16 cellular contexts compared by ENCODE assay signal in the genomic region with DNA sequence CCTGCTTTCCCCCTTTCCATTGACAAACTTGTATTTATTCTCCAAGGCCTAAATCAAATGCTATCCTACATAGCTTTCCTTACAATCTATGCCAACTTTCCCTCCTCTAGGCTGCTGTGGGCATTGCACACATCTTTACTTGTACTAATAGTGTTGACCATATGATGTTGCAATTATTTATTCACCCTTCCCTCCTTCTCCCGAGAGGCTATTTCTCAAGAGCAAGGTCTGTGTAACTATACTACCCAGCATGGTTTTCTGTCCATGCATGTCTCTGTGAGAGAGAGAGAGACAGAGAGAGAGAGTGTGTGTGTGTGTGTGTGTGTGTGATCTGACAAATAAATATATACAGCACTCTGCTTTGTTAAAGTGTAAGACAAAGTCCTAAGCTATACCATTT.
A peak's percentile ranks its signal among the peaks of the same experiment; 100 is the strongest.
DNase-seq lines count a peak whose midpoint lies in the region; ATAC-seq and TF ChIP-seq lines count a peak whose summit lies in the region.
"Had no signal": no experiment of that assay in that cellular context is flagged by ENCODE, and none has a peak within 500 bp of the region (broad histone marks: within the 10 kb centered on the region; RNA-seq: fewer than 3 reads in every experiment).

No MANE protein-coding gene starts in this region.

- no peak overlapping the region for H3K4me2 ChIP-seq in IMR-90 (ENCODE audit: low read depth, low read length)

- H3K4ac ChIP-seq in IMR-90 (ENCODE audit: low read depth, low read length) = peak overlapping the region; percentile 69

- H3K4me1 Mint-ChIP-seq in activated T-helper 17 cell treated with anti-CD3 and anti-CD28 coated beads, Interleukin-2, amount 50 U/mL, for 72 hours = no peaks in the 10 kb centered on the region

- H2BK120ac ChIP-seq in IMR-90 (ENCODE audit: low read depth, low read length) = peak overlapping the region; percentile 19; the same call in 1 of the 2 replicates

- ATAC-seq in IMR-90 (ENCODE audit: low read depth) (peak; percentile 71), left lung (peak; percentile 83), GM19328 (IDR thresholded peaks at IDR 0.05; ENCODE audit: unreplicated experiment) (no peak), HG02571 (IDR thresholded peaks at IDR 0.05; ENCODE audit: unreplicated experiment) (no peak)
- ATAC-seq in activated T-helper 17 cell treated with anti-CD3 and anti-CD28 coated beads, Interleukin-2, amount 50 U/mL, for 72 hours (replicated peaks) = no peak

- POLR2A ChIA-PET in IMR-90 (lab: Charles Lee; ENCODE audit: unreplicated experiment) = no interaction called here

- no TSS peak for BruUV-seq in IMR-90 (replicated peaks; lab: Mats Ljungman, UMichigan)

- H3K27ac Mint-ChIP-seq in activated T-helper 17 cell treated with anti-CD3 and anti-CD28 coated beads, Interleukin-2, amount 50 U/mL, for 72 hours = no peak overlapping the region
- H3K27ac Mint-ChIP-seq: activated B cell treated with CpG ODN at 0.5 μM for 24 hours; CD4-positive, alpha-beta memory T cell; naive B cell; stimulated activated naive CD8-positive, alpha-beta T cell treated with anti-CD3 and anti-CD28 coated beads, Interleukin-15, Interleukin-2, amounts not matched to agents 100 ng/mL and 50 ng/mL, for 24 hours had no signal

- peaks cover 5% of the 10 kb centered on the region for H3K4me1 ChIP-seq in IMR-90 (ENCODE audit: control insufficient read depth, insufficient read depth, low read length)
- H3K4me1 ChIP-seq in left lung = peaks cover 12 to 43% of the 10 kb centered on the region in 2 donors

- H3K18ac ChIP-seq in IMR-90 (ENCODE audit: low read depth, low read length) = peak overlapping the region; percentile 49; the same call in 1 of the 2 replicates

- no peak overlapping the region for H3K56ac ChIP-seq in IMR-90 (ENCODE audit: extremely low read depth, insufficient read depth, low read length)

- H3K14ac ChIP-seq in IMR-90 (replicated peaks; ENCODE audit: low read depth, low read length) = no peak overlapping the region

- no peak overlapping the region for H2BK5ac ChIP-seq in IMR-90 (ENCODE audit: low read depth, low read length, poor library complexity, severe bottlenecking)

- peak; percentile 53 for TF ChIP-seq CTCF in AG10803 (conservative IDR thresholded peaks at IDR 0.05; ENCODE audit: low read length)
- no peak for TF ChIP-seq CTCF in IMR-90 (conservative IDR thresholded peaks at IDR 0.05; ENCODE audit: low read depth, low read length)
- peak in 1 of 2 donors; percentile 11 for TF ChIP-seq CTCF in left lung (IDR thresholded peaks at IDR 0.05)

- no peaks in the 10 kb centered on the region for H3K79me1 ChIP-seq in IMR-90 (ENCODE audit: low read depth in 1 of 2, low read length in 2 of 2)

- intact Hi-C loops in IMR-90 (cut with micrococcal nuclease) = loop anchor here (10.0 kb wide), 4 partner anchors 80 to 690 kb away; partner anchors contain the start of genes ATP6V1A and NAA50
- intact Hi-C loops in left lung (cut with DNase I) = no loop called here

- H3K9me3 Mint-ChIP-seq in activated T-helper 17 cell treated with anti-CD3 and anti-CD28 coated beads, Interleukin-2, amount 50 U/mL, for 72 hours = no peaks in the 10 kb centered on the region
- H3K9me3 Mint-ChIP-seq: activated B cell treated with CpG ODN at 0.5 μM for 24 hours; CD4-positive, alpha-beta memory T cell; naive B cell; stimulated activated naive CD8-positive, alpha-beta T cell treated with anti-CD3 and anti-CD28 coated beads, Interleukin-15, Interleukin-2, amounts not matched to agents 100 ng/mL and 50 ng/mL, for 24 hours had no signal

- no peaks in the 10 kb centered on the region for H3K36me3 Mint-ChIP-seq in activated T-helper 17 cell treated with anti-CD3 and anti-CD28 coated beads, Interleukin-2, amount 50 U/mL, for 72 hours (ENCODE audit: low read depth)
- H3K36me3 Mint-ChIP-seq: naive B cell had no signal

- no CpG with 5 or more reads among the region's 1 CpG for WGBS in IMR-90 (ENCODE audit: extremely low coverage in 2 of 2, insufficient read length in 1 of 2), 2 experiments

- H3K4me3 ChIP-seq in AG10803 (ENCODE audit: low read length) (no peak overlapping the region), IMR-90 (ENCODE audit: insufficient read depth, low read depth, low read length) (no peak overlapping the region), left lung (no peak overlapping the region)
- H3K4me3 ChIP-seq: sigmoid colon had no signal

- no peaks in the 10 kb centered on the region for H4K20me1 ChIP-seq in IMR-90 (ENCODE audit: insufficient read depth, low read length)

- H2BK20ac ChIP-seq in IMR-90 (ENCODE audit: low read depth, low read length) = no peak overlapping the region

- H3K27ac ChIP-seq in IMR-90 (ENCODE audit: insufficient read depth, low read length) (no peak overlapping the region), left lung (no peak overlapping the region)
- H3K27ac ChIP-seq: sigmoid colon had no signal

- CTCF ChIA-PET in IMR-90 (lab: Yijun Ruan, JAX) = no interaction called here

- H2AK9ac ChIP-seq in IMR-90 (replicated peaks; ENCODE audit: low read depth, low read length, poor library complexity) = no peak overlapping the region

- TF ChIP-seq POLR2A in IMR-90 (IDR thresholded peaks at IDR 0.05; ENCODE audit: low read depth, low read length) = no peak

- TF ChIP-seq RAD21 in IMR-90 (IDR thresholded peaks at IDR 0.05; ENCODE audit: low read length) = 0 out of 2 replicates have a peak, but pooled peaks have one; percentile 3

- H4K91ac ChIP-seq in IMR-90 (ENCODE audit: insufficient read depth, low read depth, low read length) = no peak overlapping the region; the same call in 1 of the 2 replicates

- no peaks in the 10 kb centered on the region for H3K9me1 ChIP-seq in IMR-90 (ENCODE audit: insufficient read depth, low read length)

- no peak overlapping the region for H2AK5ac ChIP-seq in IMR-90 (ENCODE audit: low read depth, low read length)

- no peak overlapping the region for H3K4me3 Mint-ChIP-seq in activated T-helper 17 cell treated with anti-CD3 and anti-CD28 coated beads, Interleukin-2, amount 50 U/mL, for 72 hours
- H3K4me3 Mint-ChIP-seq: activated B cell treated with CpG ODN at 0.5 μM for 24 hours; CD4-positive, alpha-beta memory T cell; naive B cell; stimulated activated naive CD8-positive, alpha-beta T cell treated with anti-CD3 and anti-CD28 coated beads, Interleukin-15, Interleukin-2, amounts not matched to agents 100 ng/mL and 50 ng/mL, for 24 hours had no signal

- H2AFZ ChIP-seq in IMR-90 (replicated peaks; ENCODE audit: low read length, poor library complexity) = no peak overlapping the region

- no peak overlapping the region for H2BK15ac ChIP-seq in IMR-90 (ENCODE audit: low read depth, low read length)

- H4K5ac ChIP-seq in IMR-90 (ENCODE audit: low read depth, low read length) = no peak overlapping the region; the same call in 1 of the 2 replicates

- H4K8ac ChIP-seq in IMR-90 (ENCODE audit: low read depth in 2 of 2, low read length in 2 of 2) = 0 out of 4 replicates have a peak overlapping the region, but pooled peaks of 1 of the 2 experiments have one; percentile 5

- dilution Hi-C loops in IMR-90 (cut with HindIII; ENCODE audit: low sequenced_read_pairs, unreplicated experiment) = no loop called here

- no peak overlapping the region for H3K23ac ChIP-seq in IMR-90 (ENCODE audit: low read depth, low read length)

- no peaks in the 10 kb centered on the region for H3K36me3 ChIP-seq in IMR-90 (ENCODE audit: control insufficient read depth, insufficient read depth, low read length)
- no peaks in the 10 kb centered on the region for H3K36me3 ChIP-seq in left lung
- H3K36me3 ChIP-seq: sigmoid colon had no signal

- DNase-seq in AG10803 (ENCODE audit: low read depth) (peak; percentile 94), IMR-90 (peak; percentile 69), astrocyte of the hippocampus (ENCODE audit: low read depth, low spot score) (peak; percentile 10), left lung (no peak), OCI-M1 (lab: John Stamatoyannopoulos, UW) (no peak)
- DNase-seq: activated B cell treated with CpG ODN at 0.5 μM for 24 hours; CD4-positive, alpha-beta memory T cell; kidney glomerular epithelial cell; naive B cell; NCI-H1694; NCI-H774; sigmoid colon had no signal

- H3K9ac ChIP-seq in IMR-90 (ENCODE audit: low read depth, low read length) = no peak overlapping the region

- in situ Hi-C loops in IMR-90 (cut with MboI; ENCODE audit: low sequenced_read_pairs) = loop anchor here (10.0 kb wide), 1 partner anchor 570 kb away; no protein-coding TSS in a partner anchor

- H3K27me3 ChIP-seq in IMR-90 (ENCODE audit: control insufficient read depth, insufficient read depth, low read length) = peaks cover 17% of the 10 kb centered on the region
- H3K27me3 ChIP-seq in left lung = no peaks in the 10 kb centered on the region
- H3K27me3 ChIP-seq: sigmoid colon had no signal

- no peaks in the 10 kb centered on the region for H3K9me3 ChIP-seq in IMR-90 (ENCODE audit: control insufficient read depth, insufficient read depth, low read length)
- H3K9me3 ChIP-seq in left lung = no peaks in the 10 kb centered on the region
- H3K9me3 ChIP-seq: sigmoid colon had no signal

- no peaks in the 10 kb centered on the region for H3K27me3 Mint-ChIP-seq in activated T-helper 17 cell treated with anti-CD3 and anti-CD28 coated beads, Interleukin-2, amount 50 U/mL, for 72 hours
- H3K27me3 Mint-ChIP-seq: activated B cell treated with CpG ODN at 0.5 μM for 24 hours; CD4-positive, alpha-beta memory T cell; naive B cell; stimulated activated naive CD8-positive, alpha-beta T cell treated with anti-CD3 and anti-CD28 coated beads, Interleukin-15, Interleukin-2, amounts not matched to agents 100 ng/mL and 50 ng/mL, for 24 hours had no signal

TF ChIP-seq in IMR-90, 13 proteins besides CTCF, POLR2A, EP300 and RAD21:
- TF ChIP-seq CEBPB (IDR thresholded peaks at IDR 0.05; ENCODE audit: low read depth, low read length) (peak; percentile 91), FOS (IDR thresholded peaks at IDR 0.05; ENCODE audit: low read depth, low read length) (no peak), USF2 (IDR thresholded peaks at IDR 0.05; ENCODE audit: low read depth, low read length) (no peak), SMC3 (IDR thresholded peaks at IDR 0.05; ENCODE audit: low read depth, low read length) (0 out of 2 replicates have a peak, but pooled peaks have one; percentile 4), CHD1 (IDR thresholded peaks at IDR 0.05; ENCODE audit: low read depth, low read length) (no peak), MXI1 (IDR thresholded peaks at IDR 0.05; ENCODE audit: borderline replicate concordance, low read depth, low read length) (no peak), NFE2L2 (IDR thresholded peaks at IDR 0.05; ENCODE audit: low read depth, low read length) (no peak), BHLHE40 (IDR thresholded peaks at IDR 0.05; ENCODE audit: low read depth, low read length) (no peak), MAFK (IDR thresholded peaks at IDR 0.05; ENCODE audit: low read depth, low read length) (no peak)

Comparison
In these comparisons a context has a peak if more than half of its experiments do, and no peak if none do; other contexts are left out.
1. DNase-seq: peak in AG10803 (single experiment), IMR-90 (single experiment) and astrocyte of the hippocampus (single experiment); none in left lung (0 of 2) and OCI-M1 (single experiment).
2. ATAC-seq: peak in IMR-90 (single experiment) and left lung (single experiment); none in GM19328 (single experiment), HG02571 (single experiment) and activated T-helper 17 cell treated with anti-CD3 and anti-CD28 coated beads, Interleukin-2, amount 50 U/mL, for 72 hours (single experiment).